1 cellular context compared by ENCODE assay signal in the genomic region with DNA sequence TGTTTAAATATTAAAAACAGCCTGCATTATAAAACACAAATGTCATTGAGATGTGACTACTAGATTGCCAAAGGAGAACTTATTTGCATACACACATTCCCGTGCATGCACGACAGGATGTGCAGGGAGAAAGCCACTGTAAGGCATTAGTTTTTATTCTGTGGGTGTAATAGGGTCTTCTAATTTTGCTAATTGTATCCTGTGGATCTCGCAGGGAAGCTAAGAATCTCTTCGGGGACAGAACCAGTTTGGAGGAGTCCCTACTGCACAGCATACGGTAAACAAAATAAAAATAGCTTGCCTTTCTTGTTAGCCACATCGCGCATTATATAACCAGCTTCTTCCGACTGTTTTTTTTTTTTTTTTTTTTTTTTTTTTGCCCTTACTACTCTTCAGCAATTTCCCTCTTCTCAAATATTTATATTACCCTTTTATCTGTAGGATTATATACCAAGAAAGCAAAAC.
TF ChIP-seq lines count a peak whose summit lies in the region.

No MANE protein-coding gene starts in this region.

TF ChIP-seq in HEK293, 187 proteins besides CTCF, POLR2A, EP300 and RAD21 (continued from another document):
- TF ChIP-seq, protein P1, sequence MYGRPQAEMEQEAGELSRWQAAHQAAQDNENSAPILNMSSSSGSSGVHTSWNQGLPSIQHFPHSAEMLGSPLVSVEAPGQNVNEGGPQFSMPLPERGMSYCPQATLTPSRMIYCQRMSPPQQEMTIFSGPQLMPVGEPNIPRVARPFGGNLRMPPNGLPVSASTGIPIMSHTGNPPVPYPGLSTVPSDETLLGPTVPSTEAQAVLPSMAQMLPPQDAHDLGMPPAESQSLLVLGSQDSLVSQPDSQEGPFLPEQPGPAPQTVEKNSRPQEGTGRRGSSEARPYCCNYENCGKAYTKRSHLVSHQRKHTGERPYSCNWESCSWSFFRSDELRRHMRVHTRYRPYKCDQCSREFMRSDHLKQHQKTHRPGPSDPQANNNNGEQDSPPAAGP (tag by site-specific recombination; IDR thresholded peaks at IDR 0.05), result no peak
- TF ChIP-seq ZNF501 (tag by site-specific recombination; IDR thresholded peaks at IDR 0.05), result no peak
- TF ChIP-seq, protein P2, sequence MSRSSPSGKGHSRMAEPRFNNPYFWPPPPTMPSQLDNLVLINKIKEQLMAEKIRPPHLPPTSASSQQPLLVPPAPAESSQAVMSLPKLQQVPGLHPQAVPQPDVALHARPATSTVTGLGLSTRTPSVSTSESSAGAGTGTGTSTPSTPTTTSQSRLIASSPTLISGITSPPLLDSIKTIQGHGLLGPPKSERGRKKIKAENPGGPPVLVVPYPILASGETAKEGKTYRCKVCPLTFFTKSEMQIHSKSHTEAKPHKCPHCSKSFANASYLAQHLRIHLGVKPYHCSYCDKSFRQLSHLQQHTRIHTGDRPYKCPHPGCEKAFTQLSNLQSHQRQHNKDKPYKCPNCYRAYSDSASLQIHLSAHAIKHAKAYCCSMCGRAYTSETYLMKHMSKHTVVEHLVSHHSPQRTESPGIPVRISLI (tag by site-specific recombination; IDR thresholded peaks at IDR 0.05), result peak; percentile 93
